Comparison of ENCODE assay signal across 8 cellular contexts in genomic region chr1:109075531-109076490, GRCh38. TPM values are rescaled to one million over a fixed set of nuclear protein-coding genes. Genes with fewer than 3 reads are reported as not detected.
DNase-seq lines count a peak whose midpoint lies in the region; FAIRE-seq and TF ChIP-seq lines count a peak whose summit lies in the region.

TAF13 (minus strand) TSS chr1:109076003; CDS start chr1:109075947, 56 bp downstream.

- no peaks in the 10 kb centered on the region for H3K79me1 ChIP-seq in H1 (ENCODE audit: low read depth, low read length)
- H3K79me1 ChIP-seq in mesenchymal stem cell (replicated peaks; ENCODE audit: low read length, poor library complexity, severe bottlenecking): no peaks in the 10 kb centered on the region

- CTCF ChIA-PET in H1 (lab: Charles Lee; ENCODE audit: partially characterized antibody): interaction anchor here (1.1 to 2.1 kb wide), 4 partner anchors 13 to 40 kb away, joined by 5 to 8 read pairs (median 6); a partner anchor contains a TSS

- H4K20me1 ChIP-seq in H1 (replicated peaks in 1 of 2; ENCODE audit: control insufficient read depth in 1 of 2, insufficient read depth in 2 of 2, low read length in 2 of 2): no peaks in the 10 kb centered on the region

- no peak within 1 kb of the TSS for H3K14ac ChIP-seq in H1 (ENCODE audit: insufficient read length)
- H3K14ac ChIP-seq in mesenchymal stem cell (ENCODE audit: low read length in 2 of 2): peak within 1 kb of the TSS in 1 of 2 experiments; percentile 59

- no peak; a peak in 1 of 3 replicates for TF ChIP-seq EP300 in H1 (IDR thresholded peaks at IDR 0.05; ENCODE audit: borderline replicate concordance in 1 of 2, low read depth in 2 of 2, low read length in 2 of 2)

- TF ChIP-seq CTCF in GM20000 (IDR thresholded peaks at IDR 0.05; ENCODE audit: extremely low read depth, missing control alignments) (no peak), H1 (IDR thresholded peaks at IDR 0.05; ENCODE audit: control extremely low read depth in 1 of 3, insufficient read depth in 1 of 3, low read depth in 1 of 3, low read length in 3 of 3) (peak in 1 of 3 experiments; percentile 19; a peak in 1 of 4 replicates)

- no peak for FAIRE-seq in H1 (lab: Jason Lieb, UNC)

- H3K4me1 ChIP-seq in H1 (replicated peaks in 1 of 4; ENCODE audit: control insufficient read depth in 3 of 4, insufficient read depth in 4 of 4, low read length in 3 of 4) (peaks cover 0 to 4% (median 1%) of the 10 kb centered on the region in 4 experiments; a peak in 4 of 7 replicates), mesenchymal stem cell (ENCODE audit: control insufficient read depth, insufficient read depth, low read depth, low read length) (peaks cover 9% of the 10 kb centered on the region)

- H3K23ac ChIP-seq in H1 (ENCODE audit: insufficient read length) (no peak within 1 kb of the TSS), mesenchymal stem cell (ENCODE audit: low read length in 2 of 2) (no peak within 1 kb of the TSS)

- H3K4ac ChIP-seq in H1 (replicated peaks; ENCODE audit: insufficient read length, low read depth, low read length) (peak within 1 kb of the TSS; percentile 71), mesenchymal stem cell (ENCODE audit: low read depth in 1 of 2, low read length in 2 of 2) (peak within 1 kb of the TSS; percentile 70 to 90)

- peak within 1 kb of the TSS; percentile 68; the same call in 1 of the 2 replicates for H4K8ac ChIP-seq in H1 (ENCODE audit: extremely low read depth, insufficient read depth, low read length)
- peak within 1 kb of the TSS; percentile 94 for H4K8ac ChIP-seq in mesenchymal stem cell (ENCODE audit: low read length)

- no peak for TF ChIP-seq RAD21 in H1 (IDR thresholded peaks at IDR 0.05 in 1 of 2, conservative IDR thresholded peaks at IDR 0.05 in 1 of 2; ENCODE audit: low read depth in 2 of 2, low read length in 2 of 2)

- H2BK15ac ChIP-seq in H1 (ENCODE audit: low read length) (0 out of 2 replicates have a peak within 1 kb of the TSS, but pooled peaks have one; percentile 61), mesenchymal stem cell (ENCODE audit: low read depth, poor library complexity, severe bottlenecking) (no peak within 1 kb of the TSS)

- H4K91ac ChIP-seq in H1 (replicated peaks; ENCODE audit: insufficient read length, low read length) (peak within 1 kb of the TSS; percentile 92), mesenchymal stem cell (ENCODE audit: low read length) (peak within 1 kb of the TSS; percentile 34)

- H3K27ac ChIP-seq in H1 (ENCODE audit: low read depth, low read length): peak within 1 kb of the TSS; percentile 73
- peak within 1 kb of the TSS; percentile 90 for H3K27ac ChIP-seq in mesenchymal stem cell (ENCODE audit: low read length, poor library complexity, severe bottlenecking)

- DNase-seq in COR-L47 (lab: John Stamatoyannopoulos, UW): peak; percentile 92
- DNase-seq in GM20000 (ENCODE audit: low spot score): peak; percentile 96
- DNase-seq in HT-29 (ENCODE audit: low spot score): peak; percentile 92
- DNase-seq in NOMO-1 treated with dmso at 0.1 percent for 144 hours (lab: John Stamatoyannopoulos, UW; ENCODE audit: unreplicated experiment): peak; percentile 90
- peak; percentile 65 to 79 (median 72) for DNase-seq in activated CD8-positive, alpha-beta memory T cell treated with anti-CD3 and anti-CD28 coated beads for 48 hours (ENCODE audit: low read depth in 2 of 3, low spot score in 2 of 3)
- peak; percentile 82 to 90 for DNase-seq in H1 (ENCODE audit: low read depth in 1 of 2, low spot score in 2 of 2)
- peak; percentile 98 for DNase-seq in mesenchymal stem cell
- peak; percentile 79 for DNase-seq in stimulated activated CD8-positive, alpha-beta memory T cell treated with anti-CD3 and anti-CD28 coated beads, Interleukin-12 subunit alpha, Interleukin-12 subunit beta, amount 100 ng/mL, for 4 hours (ENCODE audit: low read depth)

- H3K23me2 ChIP-seq in H1 (ENCODE audit: low read depth, low read length): no peaks in the 10 kb centered on the region; the same call in 1 of the 2 replicates

- H3K9me3 ChIP-seq in H1 (ENCODE audit: insufficient read depth in 2 of 2, low read depth in 1 of 2, low read length in 1 of 2) (peaks cover 0 to 8% of the 10 kb centered on the region in 2 experiments; a peak in 1 of 4 replicates), mesenchymal stem cell (ENCODE audit: control insufficient read depth, low read length) (no peaks in the 10 kb centered on the region)

- peaks cover 0 to 8% (median 0%) of the 10 kb centered on the region in 4 experiments; a peak in 2 of 8 replicates for H3K36me3 ChIP-seq in H1 (ENCODE audit: control insufficient read depth in 2 of 4, insufficient read depth in 4 of 4, low read length in 3 of 4)
- H3K36me3 ChIP-seq in mesenchymal stem cell (ENCODE audit: control insufficient read depth in 1 of 2, insufficient read depth in 2 of 2, low read depth in 1 of 2, low read length in 2 of 2): peaks cover 18 to 22% of the 10 kb centered on the region in 2 experiments

- H3K56ac ChIP-seq in H1 (replicated peaks; ENCODE audit: insufficient read length, low read depth, low read length): peak within 1 kb of the TSS; percentile 7

- peak within 1 kb of the TSS; percentile 88 to 98 (median 93) for H3K4me3 ChIP-seq in H1 (ENCODE audit: extremely low read depth in 1 of 4, insufficient read depth in 2 of 4, low read depth in 3 of 4, low read length in 4 of 4)
- peak within 1 kb of the TSS; percentile 70 to 97 for H3K4me3 ChIP-seq in mesenchymal stem cell (ENCODE audit: insufficient read depth in 1 of 2, low read depth in 1 of 2, low read length in 2 of 2)

- H2BK12ac ChIP-seq in H1 (ENCODE audit: low read depth, low read length) (no peak within 1 kb of the TSS; the same call in 1 of the 2 replicates), mesenchymal stem cell (ENCODE audit: low read length in 2 of 2) (no peak within 1 kb of the TSS)

- POLR2A ChIA-PET in H1 (lab: Charles Lee; ENCODE audit: partially characterized antibody): interaction anchor here (0.8 to 5.5 kb wide), 5 partner anchors 9 to 28 kb away, joined by 3 to 34 read pairs (median 6); partner anchors contain the start of gene TMEM167B

- 6% methylated on average over 39 of the region's 39 CpGs; no CpG with 5 or more reads in 1 of the 2 experiments for WGBS in H1 (ENCODE audit: extremely low coverage in 1 of 2, insufficient coverage in 1 of 2, insufficient read length in 1 of 2, insufficient replicate concordance in 2 of 2, low coverage in 1 of 2, low lambda C conversion rate in 2 of 2, missing lambda C conversion rate in 1 of 2), 2 experiments
- WGBS in mesenchymal stem cell: 6% methylated on average over 36 of the region's 39 CpGs

- peak within 1 kb of the TSS; percentile 96 for H2AFZ ChIP-seq in H1 (ENCODE audit: low read length)
- no peak within 1 kb of the TSS for H2AFZ ChIP-seq in mesenchymal stem cell (ENCODE audit: low read depth, low read length)

- peak; percentile 83 to 90 for TF ChIP-seq POLR2A in H1 (IDR thresholded peaks at IDR 0.05; ENCODE audit: control extremely low read depth in 1 of 2, low read depth in 2 of 2, low read length in 2 of 2)

- H2BK120ac ChIP-seq in H1 (replicated peaks; ENCODE audit: low read depth, low read length) (no peak within 1 kb of the TSS), mesenchymal stem cell (ENCODE audit: low read depth, low read length) (no peak within 1 kb of the TSS)

- H2AK5ac ChIP-seq in H1 (ENCODE audit: low read depth, low read length) (peak within 1 kb of the TSS; percentile 97; the same call in 1 of the 2 replicates), mesenchymal stem cell (ENCODE audit: low read length, severe bottlenecking) (no peak within 1 kb of the TSS)

- H3K9ac ChIP-seq in H1 (replicated peaks in 1 of 4; ENCODE audit: extremely low read depth in 1 of 4, low read depth in 3 of 4, low read length in 3 of 4) (peak within 1 kb of the TSS in 3 of 4 experiments; percentile 75 to 97 (median 79); a peak in 6 of 7 replicates), mesenchymal stem cell (ENCODE audit: low read length) (peak within 1 kb of the TSS; percentile 99)

- no peak within 1 kb of the TSS for H2BK20ac ChIP-seq in H1 (ENCODE audit: low read length)

- peak within 1 kb of the TSS; percentile 90 for H4K5ac ChIP-seq in H1 (ENCODE audit: insufficient read length, low read depth, low read length)

- H3K18ac ChIP-seq in H1 (ENCODE audit: extremely low read depth, low read length) (peak within 1 kb of the TSS; percentile 78), mesenchymal stem cell (ENCODE audit: low read depth in 1 of 2, low read length in 2 of 2) (peak within 1 kb of the TSS; percentile 81 to 86)

- peaks cover 0 to 17% of the 10 kb centered on the region in 2 experiments; a peak in 3 of 4 replicates for H3K79me2 ChIP-seq in H1 (ENCODE audit: control insufficient read depth in 1 of 2, insufficient read depth in 2 of 2, low read length in 2 of 2)

- H2BK5ac ChIP-seq in H1 (ENCODE audit: low read depth, low read length) (peak within 1 kb of the TSS; percentile 88), mesenchymal stem cell (ENCODE audit: low read depth, low read length, poor library complexity, severe bottlenecking) (no peak within 1 kb of the TSS)

- no peaks in the 10 kb centered on the region for H3K27me3 ChIP-seq in H1 (replicated peaks in 1 of 4; ENCODE audit: control insufficient read depth in 3 of 4, extremely low read depth in 1 of 4, insufficient read depth in 3 of 4, low read length in 3 of 4)
- H3K27me3 ChIP-seq in mesenchymal stem cell (ENCODE audit: control insufficient read depth in 1 of 2, insufficient read depth in 1 of 2, low read length in 2 of 2): no peaks in the 10 kb centered on the region

- H3K4me2 ChIP-seq in H1 (ENCODE audit: insufficient read depth in 1 of 2, low read depth in 2 of 2, low read length in 2 of 2) (peak within 1 kb of the TSS; percentile 74 to 82), mesenchymal stem cell (ENCODE audit: low read length, poor library complexity, severe bottlenecking) (peak within 1 kb of the TSS; percentile 51)

TF ChIP-seq in H1, 55 proteins besides CTCF, POLR2A, EP300 and RAD21 (continues in another document):
- TF ChIP-seq TEAD4 (IDR thresholded peaks at IDR 0.05; ENCODE audit: low read depth, low read length): no peak

RNA-seq across cellular contexts. Expression of gene TAF13, which starts in this region (rescaled TPM):
- 10.5 and 15.2 TPM in 2 replicates for total RNA-seq in HT-29 (2014; rRNA removed; shearing (Covaris generic))
- total RNA-seq in H1 (2021; fragmentation: NEBNext Ultra II Directional; extraction: Animal tissue kit (Norgen Biotek cat#: 25700)): 41.5 and 41.7 TPM in 2 replicates
- 5.6 and 13.1 TPM in 2 replicates for polyA plus RNA-seq in H1 (2011; rRNA removed)
- 18.8 TPM for polyA plus RNA-seq in H1 (2011; cell fraction: cytosol; rRNA removed)
- polyA plus RNA-seq in H1 (2011; cell fraction: nucleus; rRNA removed): 0.51 TPM
- polyA plus RNA-seq in H1 (2012, experiment 1 of 2): 18.0 to 45.8 TPM (median 21.1 TPM) in 4 replicates
- polyA plus RNA-seq in H1 (2012, experiment 2 of 2): 9.1 TPM
- 29.7 TPM for polyA plus RNA-seq in H1 (2013, experiment 1 of 2)
- polyA plus RNA-seq in H1 (2013, experiment 2 of 2): 33.2 TPM
- polyA minus RNA-seq in H1 (2011; rRNA and poly(A)+ RNA removed): 5.0 and 7.9 TPM in 2 replicates
- 15.2 TPM for polyA minus RNA-seq in H1 (2011; cell fraction: cytosol; rRNA and poly(A)+ RNA removed)
- 4.3 TPM for polyA minus RNA-seq in H1 (2011; cell fraction: nucleus; rRNA and poly(A)+ RNA removed)
- polyA plus RNA-seq in mesenchymal stem cell (2013, experiment 1 of 2): 81.2 TPM
- 92.6 TPM for polyA plus RNA-seq in mesenchymal stem cell (2013, experiment 2 of 2)

Comparison
In these comparisons a context has a peak if more than half of its experiments do, and no peak if none do; other contexts are left out.
1. Peak in every context shown above with its lines: DNase-seq, H3K4me3 ChIP-seq and H3K27ac ChIP-seq.